20 cellular contexts compared by ENCODE assay signal in the genomic region with DNA sequence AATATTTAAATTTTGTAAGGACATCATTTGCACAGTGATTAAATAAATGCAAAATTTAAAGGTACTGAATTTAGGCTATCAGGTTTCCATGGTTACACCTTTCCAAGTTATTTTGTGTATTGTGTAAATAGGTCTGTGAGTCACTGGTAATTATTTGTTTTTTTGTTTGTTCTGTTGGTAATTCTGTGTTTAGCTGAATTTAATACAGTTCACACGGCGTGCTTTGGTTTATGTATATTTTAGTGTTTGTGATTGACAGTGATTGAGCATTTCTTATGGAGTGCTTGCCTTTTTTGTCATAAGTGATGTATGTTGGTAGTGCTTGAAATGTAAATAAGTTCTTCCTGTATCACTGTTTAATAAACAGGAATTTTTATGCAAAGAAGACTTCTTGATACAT. TPM values are rescaled to one million over a fixed set of nuclear protein-coding genes. Genes with fewer than 3 reads are reported as not detected.
"Had no signal": no experiment of that assay in that cellular context is flagged by ENCODE, and none has a peak within 500 bp of the region (broad histone marks: within the 10 kb centered on the region; RNA-seq: fewer than 3 reads in every experiment).

No MANE protein-coding gene starts in this region.

- H3K4me3 ChIP-seq: coronary artery, gastrocnemius medialis, heart right ventricle, psoas muscle, sigmoid colon, skin epidermis, stomach had no signal

- H3K4me3 Mint-ChIP-seq: nephron had no signal

- H3K9me3 Mint-ChIP-seq: nephron had no signal

- H3K27ac ChIP-seq: coronary artery, gastrocnemius medialis, heart right ventricle, psoas muscle, sigmoid colon, skin epidermis, stomach had no signal

- H3K4me1 ChIP-seq: gastrocnemius medialis, psoas muscle, sigmoid colon had no signal

- DNase-seq: effector CD4-positive, alpha-beta T cell; gastrocnemius medialis; heart right ventricle; hypothalamus; mammary epithelial cell; midbrain; psoas muscle; sigmoid colon; stimulated activated CD4-positive, alpha-beta T cell treated with anti-CD3 and anti-CD28 coated beads, Interleukin-12 subunit alpha, Interleukin-12 subunit beta, amount 100 ng/mL, for 4 hours; stimulated activated naive CD4-positive, alpha-beta T cell; stomach; substantia nigra had no signal

- H3K4me1 Mint-ChIP-seq: nephron had no signal

- H3K36me3 ChIP-seq: gastrocnemius medialis, heart right ventricle, sigmoid colon, stomach had no signal

- H3K9me3 ChIP-seq: gastrocnemius medialis, heart right ventricle, psoas muscle, sigmoid colon, stomach had no signal

- ATAC-seq: gastrocnemius medialis, heart right ventricle, left lobe of liver, psoas muscle had no signal

- H3K27me3 ChIP-seq: gastrocnemius medialis, heart right ventricle, sigmoid colon, stomach had no signal

- H3K27ac Mint-ChIP-seq: nephron had no signal

RNA-seq across cellular contexts. Expression of a gene that starts 38.4 kb away (rescaled TPM):
- total RNA-seq: fibroblast of villous mesenchyme, left lobe of liver had no signal

RNA-seq across cellular contexts. Expression of a gene that starts 55.8 kb away (rescaled TPM):
- total RNA-seq: dermis microvascular lymphatic vessel endothelial cell, gastrocnemius medialis, left lobe of liver, psoas muscle, stomach, urinary bladder had no signal
- polyA plus RNA-seq: esophagus, heart right ventricle, psoas muscle had no signal
